ENCODE assay signal across 1 cellular context in genomic region chr17:64097196-64097936, GRCh38.
TF ChIP-seq lines count a peak whose summit lies in the region.

No MANE protein-coding gene starts in this region.

TF ChIP-seq in HepG2, 621 proteins besides CTCF, POLR2A, EP300 and RAD21 (continued from another document):
- TF ChIP-seq ZBTB37 (CRISPR knock-in tag; IDR thresholded peaks at IDR 0.05) (no peak), PHF20 (CRISPR knock-in tag; IDR thresholded peaks at IDR 0.05) (no peak), ZFP82 (CRISPR knock-in tag; IDR thresholded peaks at IDR 0.05; ENCODE audit: borderline replicate concordance) (no peak), ZKSCAN5 (CRISPR knock-in tag; IDR thresholded peaks at IDR 0.05) (no peak), MIER3 (CRISPR knock-in tag; IDR thresholded peaks at IDR 0.05; ENCODE audit: borderline replicate concordance) (no peak), REST (IDR thresholded peaks at IDR 0.05; ENCODE audit: borderline replicate concordance in 1 of 2, low read depth in 1 of 2, low read length in 2 of 2) (no peak), TFDP2 (CRISPR knock-in tag; IDR thresholded peaks at IDR 0.05) (no peak), KMT2B (CRISPR knock-in tag; IDR thresholded peaks at IDR 0.05) (no peak), ZNF616 (CRISPR knock-in tag; IDR thresholded peaks at IDR 0.05; ENCODE audit: low read depth) (no peak), U2AF1 (optimal IDR thresholded peaks at IDR 0.05; ENCODE audit: low read depth, low read length) (no peak), FOXM1 (CRISPR knock-in tag; IDR thresholded peaks at IDR 0.05) (no peak)
